16 cellular contexts compared by ENCODE assay signal in the genomic region with DNA sequence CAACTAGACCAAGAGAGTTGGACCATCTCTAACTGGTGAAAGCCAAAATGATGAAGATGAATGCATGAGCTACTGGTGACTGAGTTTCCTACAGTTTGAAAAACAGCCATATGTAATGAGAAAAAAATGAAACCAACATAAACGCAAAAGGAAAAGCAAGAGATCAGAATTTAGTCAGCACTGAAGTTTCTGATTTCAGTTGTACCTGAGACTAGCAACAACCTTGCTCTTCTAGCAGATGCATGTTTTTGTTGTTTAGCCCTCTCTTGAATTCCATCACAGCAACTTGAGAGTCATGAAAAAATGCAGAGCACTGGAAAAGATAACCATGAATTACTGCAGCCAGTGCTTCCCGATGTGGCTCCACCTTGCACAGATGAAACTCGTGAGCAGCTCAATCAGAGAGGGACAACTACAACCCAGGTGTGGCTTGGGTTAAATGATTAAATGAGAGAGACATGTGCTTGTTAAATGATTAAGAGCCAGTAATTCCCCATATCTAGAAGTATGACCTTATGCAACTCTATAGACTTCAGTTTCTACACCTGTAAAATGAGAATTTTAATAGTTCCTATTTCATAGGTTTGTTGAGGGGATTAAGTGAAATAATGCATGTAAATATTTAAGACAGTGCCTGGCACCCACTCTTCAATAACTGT.
DNase-seq lines count a peak whose midpoint lies in the region; ATAC-seq and TF ChIP-seq lines count a peak whose summit lies in the region.
"Had no signal": no experiment of that assay in that cellular context is flagged by ENCODE, and none has a peak within 500 bp of the region (broad histone marks: within the 10 kb centered on the region; RNA-seq: fewer than 3 reads in every experiment).

No MANE protein-coding gene starts in this region.

- H3K9me3 Mint-ChIP-seq in CD4-positive, alpha-beta T cell: no peaks in the 10 kb centered on the region
- H3K9me3 Mint-ChIP-seq: activated naive CD4-positive, alpha-beta T cell treated with anti-CD3 and anti-CD28 coated beads for 36 hours; HFFc6 had no signal

- H3K27ac Mint-ChIP-seq in CD4-positive, alpha-beta T cell: no peak overlapping the region
- H3K27ac Mint-ChIP-seq: activated naive CD4-positive, alpha-beta T cell treated with anti-CD3 and anti-CD28 coated beads for 36 hours; brain; HFFc6 had no signal

- no peaks in the 10 kb centered on the region for H3K9me3 ChIP-seq in colonic mucosa
- H3K9me3 ChIP-seq in CD4-positive, alpha-beta T cell (ENCODE audit: control insufficient read depth, low read length): no peaks in the 10 kb centered on the region
- H3K9me3 ChIP-seq: SK-N-SH, upper lobe of left lung had no signal

- intact Hi-C loops in colonic mucosa (cut with DNase I): no loop called here
- intact Hi-C loops in CD4-positive, alpha-beta T cell (cut with DNase I, micrococcal nuclease): no loop called here

- no peak overlapping the region for H3K4me3 ChIP-seq in colonic mucosa
- H3K4me3 ChIP-seq: left ventricle myocardium inferior, upper lobe of left lung had no signal

- CTCF ChIA-PET in CD4-positive, alpha-beta T cell (lab: Charles Lee): no interaction called here

- H3K36me3 Mint-ChIP-seq in CD4-positive, alpha-beta T cell (ENCODE audit: low read depth): no peaks in the 10 kb centered on the region
- H3K36me3 Mint-ChIP-seq: brain had no signal

- POLR2A ChIA-PET in CD4-positive, alpha-beta T cell (lab: Charles Lee): no interaction called here

- H3K27me3 Mint-ChIP-seq in CD4-positive, alpha-beta T cell: peaks cover 43% of the 10 kb centered on the region

- H3K4me1 ChIP-seq in colonic mucosa: no peaks in the 10 kb centered on the region
- H3K4me1 ChIP-seq: left ventricle myocardium inferior, upper lobe of left lung had no signal

- TF ChIP-seq CTCF in colonic mucosa (IDR thresholded peaks at IDR 0.05): no peak
- TF ChIP-seq CTCF in CD4-positive, alpha-beta T cell (IDR thresholded peaks at IDR 0.05): no peak

- no peak overlapping the region for H3K9ac ChIP-seq in colonic mucosa (ENCODE audit: low read depth in 2 of 2, low read length in 2 of 2)
- H3K9ac ChIP-seq: SK-N-SH had no signal

- no peak for DNase-seq in colonic mucosa
- no peak for DNase-seq in inferior parietal cortex (ENCODE audit: extremely low spot score)
- no peak for DNase-seq in NCI-H524 treated with DMSO at 0.1 percent for 48 hours (lab: John Stamatoyannopoulos, UW)
- DNase-seq in CD4-positive, alpha-beta T cell: no peak
- DNase-seq: activated naive CD4-positive, alpha-beta T cell treated with anti-CD3 and anti-CD28 coated beads for 36 hours; HFFc6; left ventricle myocardium inferior; naive B cell; SK-N-SH; stimulated activated CD4-positive, alpha-beta T cell treated with anti-CD3 and anti-CD28 coated beads, Interleukin-2, amount 100 ng/mL, for 24 hours; upper lobe of left lung had no signal

- H3K27ac ChIP-seq in colonic mucosa: no peak overlapping the region
- no peak overlapping the region for H3K27ac ChIP-seq in CD4-positive, alpha-beta T cell (ENCODE audit: low read depth, low read length)
- H3K27ac ChIP-seq: left ventricle myocardium inferior, upper lobe of left lung had no signal

- H3K4me3 Mint-ChIP-seq in CD4-positive, alpha-beta T cell: no peak overlapping the region
- H3K4me3 Mint-ChIP-seq: activated naive CD4-positive, alpha-beta T cell treated with anti-CD3 and anti-CD28 coated beads for 36 hours; brain; HFFc6; naive B cell had no signal

- H3K4me1 Mint-ChIP-seq in CD4-positive, alpha-beta T cell (ENCODE audit: low read depth): no peaks in the 10 kb centered on the region
- H3K4me1 Mint-ChIP-seq: brain had no signal

- no peaks in the 10 kb centered on the region for H3K27me3 ChIP-seq in colonic mucosa
- no peaks in the 10 kb centered on the region for H3K27me3 ChIP-seq in CD4-positive, alpha-beta T cell (ENCODE audit: control insufficient read depth, insufficient read depth, low read length)
- H3K27me3 ChIP-seq: upper lobe of left lung had no signal

- ATAC-seq in GM18867 (IDR thresholded peaks at IDR 0.05; ENCODE audit: unreplicated experiment) (peak; percentile 59), GM21381 (IDR thresholded peaks at IDR 0.05; ENCODE audit: unreplicated experiment) (peak; percentile 63), HG02870 (IDR thresholded peaks at IDR 0.05; ENCODE audit: unreplicated experiment) (peak; percentile 55), HG03439 (IDR thresholded peaks at IDR 0.05; ENCODE audit: unreplicated experiment) (peak; percentile 32)
- no peak for ATAC-seq in CD4-positive, alpha-beta T cell (ENCODE audit: poor library complexity)

- no peaks in the 10 kb centered on the region for H3K36me3 ChIP-seq in colonic mucosa
- H3K36me3 ChIP-seq: left ventricle myocardium inferior, upper lobe of left lung had no signal
